16 cellular contexts compared by ENCODE assay signal in the genomic region with DNA sequence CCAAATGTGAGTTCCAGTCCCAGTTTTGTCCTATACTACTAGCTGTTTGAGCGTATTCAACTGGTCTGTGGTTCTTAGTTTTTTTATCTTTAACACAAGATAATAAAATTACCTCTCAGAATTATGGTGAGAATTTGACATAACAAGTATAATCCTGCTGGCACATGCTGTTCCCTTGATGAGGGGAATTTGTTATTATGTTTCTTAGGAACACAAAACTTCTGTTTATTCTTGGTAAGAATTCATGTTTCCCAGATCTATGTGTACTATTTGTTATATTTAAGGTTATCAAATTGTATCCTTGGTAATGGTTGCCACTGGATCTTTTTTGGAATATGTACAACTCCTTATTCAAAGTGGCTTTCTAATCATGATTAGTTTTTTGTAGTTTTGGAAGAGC.
DNase-seq lines count a peak whose midpoint lies in the region; ATAC-seq, FAIRE-seq and TF ChIP-seq lines count a peak whose summit lies in the region.
"Had no signal": no experiment of that assay in that cellular context is flagged by ENCODE, and none has a peak within 500 bp of the region (broad histone marks: within the 10 kb centered on the region; RNA-seq: fewer than 3 reads in every experiment).

No MANE protein-coding gene starts in this region.

- no peak overlapping the region for H3K4me2 ChIP-seq in A549
- no peak overlapping the region for H3K4me2 ChIP-seq in mammary epithelial cell (ENCODE audit: insufficient read depth, low read depth, low read length)
- H3K4me2 ChIP-seq in keratinocyte (ENCODE audit: control insufficient read depth, extremely low read depth, insufficient read depth, low read depth, low read length): peak overlapping the region; percentile 2
- H3K4me2 ChIP-seq: BLaER1 had no signal

- intact Hi-C loops in mammary epithelial cell (cut with micrococcal nuclease): no loop called here
- intact Hi-C loops in ascending aorta (cut with DNase I): no loop called here

- BruUV-seq in mammary epithelial cell (replicated peaks; lab: Mats Ljungman, UMichigan): no TSS peak

- no peaks in the 10 kb centered on the region for H3K9me1 ChIP-seq in keratinocyte (ENCODE audit: control insufficient read depth, extremely low read depth, insufficient read depth, low read length)

- no peak overlapping the region for H3K9ac ChIP-seq in mammary epithelial cell (ENCODE audit: insufficient read depth, low read length)
- no peak overlapping the region for H3K9ac ChIP-seq in keratinocyte (ENCODE audit: control insufficient read depth, extremely low read depth, insufficient read depth, low read length)
- H3K9ac ChIP-seq: BLaER1 had no signal

- dilution Hi-C loops in mammary epithelial cell (cut with HindIII; ENCODE audit: low sequenced_read_pairs): no loop called here
- dilution Hi-C loops in keratinocyte (cut with MboI; ENCODE audit: extremely low pct_ligation_motif_present, low sequenced_read_pairs): no loop called here

- H3K4me1 ChIP-seq in A549: no peaks in the 10 kb centered on the region
- peaks cover 8% of the 10 kb centered on the region for H3K4me1 ChIP-seq in mammary epithelial cell (ENCODE audit: insufficient read depth, low read length)
- H3K4me1 ChIP-seq in keratinocyte (ENCODE audit: control insufficient read depth, extremely low read depth, insufficient read depth, low read length): peaks cover 15% of the 10 kb centered on the region
- no peaks in the 10 kb centered on the region for H3K4me1 ChIP-seq in ascending aorta
- H3K4me1 ChIP-seq: BLaER1 had no signal

- TF ChIP-seq CTCF in A549 (IDR thresholded peaks at IDR 0.05) (no peak), mammary epithelial cell (conservative IDR thresholded peaks at IDR 0.05 in 1 of 2, IDR thresholded peaks at IDR 0.05 in 1 of 2; ENCODE audit: extremely low read depth in 1 of 2, insufficient read depth in 1 of 2, low read depth in 1 of 2, low read length in 2 of 2) (no peak), keratinocyte (optimal IDR thresholded peaks at IDR 0.05 in 1 of 3, IDR thresholded peaks at IDR 0.05 in 1 of 3, conservative IDR thresholded peaks at IDR 0.05 in 1 of 3; ENCODE audit: extremely low read depth in 1 of 3, insufficient read depth in 2 of 3, low read length in 3 of 3) (no peak), ascending aorta (IDR thresholded peaks at IDR 0.05) (no peak), brain microvascular endothelial cell (IDR thresholded peaks at IDR 0.05; ENCODE audit: low read depth, low read length, missing control alignments) (no peak)

- CTCF ChIA-PET in A549 (lab: Yijun Ruan, JAX): no interaction called here
- CTCF ChIA-PET in mammary epithelial cell (lab: Charles Lee; ENCODE audit: low non-redundant PET): no interaction called here

- peak; percentile 7 for FAIRE-seq in A549 (lab: Jason Lieb, UNC)
- FAIRE-seq in H54 (lab: Jason Lieb, UNC): peak; percentile 79
- no peak for FAIRE-seq in keratinocyte (lab: Jason Lieb, UNC)

- H3K27ac ChIP-seq in A549 (no peak overlapping the region), mammary epithelial cell (ENCODE audit: insufficient read depth, low read depth, low read length) (peak overlapping the region; percentile 11), keratinocyte (ENCODE audit: control insufficient read depth, insufficient read depth, low read length) (peak overlapping the region; percentile 15), ascending aorta (no peak overlapping the region), brain microvascular endothelial cell (no peak overlapping the region)
- H3K27ac ChIP-seq: BLaER1, HL-60 had no signal

- TF ChIP-seq RAD21 in A549 (conservative IDR thresholded peaks at IDR 0.05 in 1 of 2, IDR thresholded peaks at IDR 0.05 in 1 of 2): no peak

- in situ Hi-C loops in mammary epithelial cell (cut with MboI; ENCODE audit: low sequenced_read_pairs in 2 of 2) (no loop called here), brain microvascular endothelial cell (cut with HindIII; ENCODE audit: low pct_ligation_motif_present, low sequenced_read_pairs) (no loop called here)

- TF ChIP-seq POLR2A in A549 (IDR thresholded peaks at IDR 0.05; ENCODE audit: low read length) (no peak), H54 (IDR thresholded peaks at IDR 0.05; ENCODE audit: low read depth, low read length) (no peak)

- peaks cover 3% of the 10 kb centered on the region for H3K79me2 ChIP-seq in mammary epithelial cell (ENCODE audit: insufficient read depth, low read length)
- H3K79me2 ChIP-seq in keratinocyte (ENCODE audit: control insufficient read depth, insufficient read depth, low read length): no peaks in the 10 kb centered on the region

- no peak overlapping the region for H3K4me3 ChIP-seq in A549
- no peak overlapping the region for H3K4me3 ChIP-seq in mammary epithelial cell (replicated peaks in 1 of 3; ENCODE audit: insufficient read depth in 1 of 3, low read depth in 2 of 3, low read length in 3 of 3)
- no peak overlapping the region for H3K4me3 ChIP-seq in keratinocyte (ENCODE audit: control insufficient read depth in 2 of 3, extremely low read depth in 1 of 3, insufficient read depth in 2 of 3, low read depth in 1 of 3, low read length in 3 of 3)
- no peak overlapping the region for H3K4me3 ChIP-seq in ascending aorta
- no peak overlapping the region for H3K4me3 ChIP-seq in brain microvascular endothelial cell (ENCODE audit: low read depth, low read length)
- H3K4me3 ChIP-seq: BLaER1 had no signal

- DNase-seq in A549 (ENCODE audit: low read depth in 1 of 2, low spot score in 1 of 2) (no peak), H54 (ENCODE audit: insufficient read length, low spot score) (no peak), mammary epithelial cell (peak; percentile 8), keratinocyte (ENCODE audit: low read depth, low spot score) (no peak), ascending aorta (ENCODE audit: low spot score in 2 of 2) (no peak), brain microvascular endothelial cell (no peak)
- DNase-seq in stimulated activated CD4-positive, alpha-beta T cell treated with anti-CD3 and anti-CD28 coated beads, Interleukin-4, amount 100 ng/mL, for 4 hours: no peak
- DNase-seq: CD4-positive, alpha-beta memory T cell; DMS153; DMS79; GDM1; GOT3; H9 had no signal

- no peaks in the 10 kb centered on the region for H3K9me3 ChIP-seq in A549
- H3K9me3 ChIP-seq in mammary epithelial cell (replicated peaks; ENCODE audit: insufficient read depth, low read length): no peaks in the 10 kb centered on the region
- H3K9me3 ChIP-seq in keratinocyte (ENCODE audit: control insufficient read depth, low read depth, low read length): no peaks in the 10 kb centered on the region
- H3K9me3 ChIP-seq in ascending aorta: no peaks in the 10 kb centered on the region

- POLR2A ChIA-PET in A549 (lab: Yijun Ruan, JAX): no interaction called here

- H3K36me3 ChIP-seq in mammary epithelial cell (ENCODE audit: insufficient read depth, low read length) (no peaks in the 10 kb centered on the region), keratinocyte (ENCODE audit: control insufficient read depth in 2 of 2, extremely low read depth in 1 of 2, insufficient read depth in 2 of 2, low read length in 2 of 2) (no peaks in the 10 kb centered on the region), ascending aorta (no peaks in the 10 kb centered on the region), brain microvascular endothelial cell (replicated peaks) (no peaks in the 10 kb centered on the region)

- WGBS in A549 (ENCODE audit: missing lambda C conversion rate): 92% methylated on average over 1 of the region's 1 CpG
- WGBS in mammary epithelial cell (ENCODE audit: low coverage, missing lambda C conversion rate): 87% methylated on average over 1 of the region's 1 CpG

- no peaks in the 10 kb centered on the region for H3K27me3 ChIP-seq in mammary epithelial cell (ENCODE audit: insufficient read depth, low read length)
- H3K27me3 ChIP-seq in keratinocyte (ENCODE audit: control insufficient read depth, extremely low read depth, insufficient read depth, low read length): no peaks in the 10 kb centered on the region
- no peaks in the 10 kb centered on the region for H3K27me3 ChIP-seq in ascending aorta
- H3K27me3 ChIP-seq in brain microvascular endothelial cell (replicated peaks): no peaks in the 10 kb centered on the region
- H3K27me3 ChIP-seq: BLaER1 had no signal

- TF ChIP-seq EP300 in A549 (IDR thresholded peaks at IDR 0.05): no peak

- ATAC-seq in A549: no peak
- ATAC-seq in HG02610 (IDR thresholded peaks at IDR 0.05; ENCODE audit: unreplicated experiment): no peak

- H2AFZ ChIP-seq in mammary epithelial cell (ENCODE audit: low read depth, low read length) (no peak overlapping the region), keratinocyte (ENCODE audit: control insufficient read depth, low read length) (no peak overlapping the region)

- no peaks in the 10 kb centered on the region for H4K20me1 ChIP-seq in mammary epithelial cell (ENCODE audit: insufficient read depth, low read length)
- no peaks in the 10 kb centered on the region for H4K20me1 ChIP-seq in keratinocyte (ENCODE audit: control insufficient read depth, extremely low read depth, insufficient read depth, low read length)
- H4K20me1 ChIP-seq: BLaER1 had no signal

TF ChIP-seq in A549, 52 proteins besides CTCF, POLR2A, EP300 and RAD21:
- TF ChIP-seq MAFK (IDR thresholded peaks at IDR 0.05; ENCODE audit: partially characterized antibody): no peak
- no peak for TF ChIP-seq EHF (CRISPR knock-in tag; IDR thresholded peaks at IDR 0.05)
- TF ChIP-seq ZNF302 (CRISPR knock-in tag; IDR thresholded peaks at IDR 0.05): no peak
- TF ChIP-seq HOXB13 (CRISPR knock-in tag; IDR thresholded peaks at IDR 0.05; ENCODE audit: low read depth): no peak
- no peak for TF ChIP-seq TP53 (CRISPR knock-in tag; IDR thresholded peaks at IDR 0.05)
- TF ChIP-seq ZFP36 (IDR thresholded peaks at IDR 0.05; ENCODE audit: borderline replicate concordance, partially characterized antibody): no peak

Comparison
In these comparisons a context has a peak if more than half of its experiments do, and no peak if none do; other contexts are left out.
1. H3K27ac ChIP-seq: peak in mammary epithelial cell (single experiment) and keratinocyte (single experiment); none in A549 (0 of 2), ascending aorta (0 of 2) and brain microvascular endothelial cell (single experiment).